30 cellular contexts compared by ENCODE assay signal in genomic region chr16:87342504-87342903, GRCh38.
"Had no signal": no experiment of that assay in that cellular context is flagged by ENCODE, and none has a peak within 500 bp of the region (broad histone marks: within the 10 kb centered on the region; RNA-seq: fewer than 3 reads in every experiment).

No MANE protein-coding gene starts in this region.

- H3K9ac ChIP-seq: neural progenitor cell had no signal

- H3K27ac Mint-ChIP-seq: mesothelial cell of epicardium; nephron progenitor cell; progenitor cell of endocrine pancreas; stimulated activated naive B cell treated with anti-CD40 and anti-IgM and Interleukin-4, amounts not matched to agents 10 μg/mL and 1 μg/mL and 100 μg/mL, for 72 hours had no signal

- H3K36me3 ChIP-seq: neural progenitor cell, ovary had no signal

- H3K27me3 ChIP-seq: hepatocyte, neural progenitor cell, ovary, right atrium auricular region, stomach, testis, thyroid gland, transverse colon, upper lobe of left lung, vagina had no signal

- H3K9me3 Mint-ChIP-seq: mesothelial cell of epicardium, naive B cell, natural killer cell, nephron progenitor cell, neural progenitor cell had no signal

- H3K27ac ChIP-seq: hepatocyte, lower lobe of right lung, neural progenitor cell, ovary, right atrium auricular region, skin epidermis, stomach, testis, thyroid gland, transverse colon, upper lobe of left lung, vagina had no signal

- H3K4me3 ChIP-seq: hepatocyte, lower lobe of right lung, neural progenitor cell, ovary, right atrium auricular region, skin epidermis, testis, thyroid gland, transverse colon, upper lobe of left lung, vagina had no signal

- H3K4me1 Mint-ChIP-seq: mesothelial cell of epicardium had no signal

- H3K27me3 Mint-ChIP-seq: naive B cell; progenitor cell of endocrine pancreas; stimulated activated naive B cell treated with anti-CD40 and anti-IgM and Interleukin-4, amounts not matched to agents 10 μg/mL and 1 μg/mL and 100 μg/mL, for 72 hours had no signal

- H3K9me3 ChIP-seq: lower lobe of right lung, ovary, right atrium auricular region, stomach, testis, thyroid gland, transverse colon, upper lobe of left lung, vagina had no signal

- ATAC-seq: left cardiac atrium; left lobe of liver; lower lobe of right lung; natural killer cell; sciatic nerve; stimulated activated naive B cell treated with anti-CD40 and anti-IgM and Interleukin-4, amounts not matched to agents 10 μg/mL and 1 μg/mL and 100 μg/mL, for 72 hours; stimulated activated naive CD8-positive, alpha-beta T cell treated with anti-CD3 and anti-CD28 coated beads, Interleukin-15, Interleukin-2, amounts not matched to agents 100 U/mL and 50 U/mL, for 24 hours had no signal

- DNase-seq: islet precursor cell; kidney glomerular epithelial cell; left cardiac atrium; lower lobe of right lung; mammary epithelial cell; mesendoderm; naive B cell; natural killer cell; nephron progenitor cell; ovary; stimulated activated CD4-positive, alpha-beta T cell treated with anti-CD3 and anti-CD28 coated beads, Interleukin-12 subunit alpha, Interleukin-12 subunit beta, amount 100 ng/mL, for 4 hours; stimulated activated CD4-positive, alpha-beta T cell treated with anti-CD3 and anti-CD28 coated beads, Interleukin-15, amount 100 ng/mL, for 24 hours; stimulated activated CD4-positive, alpha-beta T cell treated with anti-CD3 and anti-CD28 coated beads, Interleukin-2, amount 100 ng/mL, for 24 hours; stimulated activated CD4-positive, alpha-beta T cell treated with anti-CD3 and anti-CD28 coated beads, Interleukin-4, amount 100 ng/mL, for 1 hour; stimulated activated naive B cell treated with anti-CD40 and anti-IgM and Interleukin-4, amounts not matched to agents 10 μg/mL and 1 μg/mL and 100 μg/mL, for 72 hours; stimulated activated naive CD8-positive, alpha-beta T cell treated with anti-CD3 and anti-CD28 coated beads, Interleukin-15, Interleukin-2, amounts not matched to agents 100 U/mL and 50 U/mL, for 24 hours; stomach; testis; thyroid gland; transverse colon had no signal

- H3K4me3 Mint-ChIP-seq: mesothelial cell of epicardium; naive B cell; nephron progenitor cell; stimulated activated naive B cell treated with anti-CD40 and anti-IgM and Interleukin-4, amounts not matched to agents 10 μg/mL and 1 μg/mL and 100 μg/mL, for 72 hours had no signal

- H3K36me3 Mint-ChIP-seq: natural killer cell had no signal

- H3K4me1 ChIP-seq: testis had no signal
